ENCODE assay signal across 12 cellular contexts in genomic region chr2:159605441-159606178, GRCh38. TPM values are rescaled to one million over a fixed set of nuclear protein-coding genes. Genes with fewer than 3 reads are reported as not detected.
DNase-seq lines count a peak whose midpoint lies in the region; ATAC-seq, FAIRE-seq and TF ChIP-seq lines count a peak whose summit lies in the region.
"Had no signal": no experiment of that assay in that cellular context is flagged by ENCODE, and none has a peak within 500 bp of the region (broad histone marks: within the 10 kb centered on the region; RNA-seq: fewer than 3 reads in every experiment).

No MANE protein-coding gene starts in this region.

- H3K36me3 ChIP-seq in duodenal mucosa (ENCODE audit: control insufficient read depth in 1 of 2, insufficient read depth in 2 of 2, low read length in 2 of 2) (no peaks in the 10 kb centered on the region), sigmoid colon (no peaks in the 10 kb centered on the region), neuronal stem cell (replicated peaks in 1 of 2; ENCODE audit: control insufficient read depth in 2 of 2, insufficient read depth in 2 of 2, low read length in 2 of 2) (peaks cover 0 to 5% of the 10 kb centered on the region in 2 donors)

- H2BK12ac ChIP-seq in neuronal stem cell (ENCODE audit: low read length): no peak overlapping the region

- no peak overlapping the region for H2BK120ac ChIP-seq in neuronal stem cell (ENCODE audit: low read depth, low read length)

- H3K14ac ChIP-seq in neuronal stem cell (ENCODE audit: low read length): no peak overlapping the region

- no peak for TF ChIP-seq CTCF in sigmoid colon (IDR thresholded peaks at IDR 0.05)

- FAIRE-seq in GM19239 (lab: Jason Lieb, UNC): peak; percentile 49

- 6 to 19% methylated on average over 3 of the region's 3 CpGs for WGBS in sigmoid colon, 2 donors
- WGBS in neuronal stem cell (ENCODE audit: extremely low coverage in 2 of 2, insufficient read length in 2 of 2, insufficient replicate concordance in 1 of 2), 2 donors: 100% methylated on average over 1 of the region's 3 CpGs

- TF ChIP-seq EP300 in sigmoid colon (IDR thresholded peaks at IDR 0.05): no peak

- H3K9ac ChIP-seq in duodenal mucosa (ENCODE audit: low read depth in 1 of 2, low read length in 2 of 2) (no peak overlapping the region), neuronal stem cell (ENCODE audit: low read depth, low read length, poor library complexity) (no peak overlapping the region)

- H3K18ac ChIP-seq in neuronal stem cell (ENCODE audit: low read length): no peak overlapping the region

- intact Hi-C loops in sigmoid colon (cut with DNase I): loop anchor here (10.0 kb wide), 1 partner anchor 471 kb away; no protein-coding TSS in a partner anchor

- H2BK15ac ChIP-seq in neuronal stem cell (ENCODE audit: low read length): no peak overlapping the region

- H2BK5ac ChIP-seq in neuronal stem cell (ENCODE audit: low read length): no peak overlapping the region

- H3K23ac ChIP-seq in neuronal stem cell (ENCODE audit: low read depth, low read length, poor library complexity): no peak overlapping the region

- H4K8ac ChIP-seq in neuronal stem cell (ENCODE audit: low read depth, low read length): no peak overlapping the region

- H4K91ac ChIP-seq in neuronal stem cell (ENCODE audit: low read depth, low read length, poor library complexity): no peak overlapping the region

- H2AFZ ChIP-seq in neuronal stem cell (ENCODE audit: low read length): no peak overlapping the region

- H3K4me2 ChIP-seq in neuronal stem cell (ENCODE audit: insufficient read depth, low read length, poor library complexity, severe bottlenecking): no peak overlapping the region

- H3K27me3 ChIP-seq in duodenal mucosa (ENCODE audit: control insufficient read depth in 1 of 2, insufficient read depth in 2 of 2, low read length in 2 of 2) (no peaks in the 10 kb centered on the region), sigmoid colon (no peaks in the 10 kb centered on the region), neuronal stem cell (ENCODE audit: control insufficient read depth in 3 of 3, insufficient read depth in 3 of 3, low read depth in 1 of 3, low read length in 3 of 3) (no peaks in the 10 kb centered on the region)

- peaks cover 2% of the 10 kb centered on the region for H3K79me1 ChIP-seq in neuronal stem cell (ENCODE audit: low read depth, low read length)

- H3K27ac ChIP-seq in duodenal mucosa (ENCODE audit: low read depth, low read length) (peak overlapping the region; percentile 23), sigmoid colon (peak overlapping the region; percentile 9 to 59 (median 38)), neuronal stem cell (replicated peaks; ENCODE audit: low read length) (no peak overlapping the region)

- H3K9me3 ChIP-seq in duodenal mucosa (ENCODE audit: control insufficient read depth in 1 of 2, low read length in 2 of 2): no peaks in the 10 kb centered on the region
- no peaks in the 10 kb centered on the region for H3K9me3 ChIP-seq in sigmoid colon
- no peaks in the 10 kb centered on the region for H3K9me3 ChIP-seq in neuronal stem cell (replicated peaks in 1 of 2; ENCODE audit: control insufficient read depth in 2 of 2, insufficient read depth in 1 of 2, low read depth in 1 of 2, low read length in 2 of 2)

- H3K4me1 ChIP-seq in duodenal mucosa (ENCODE audit: control insufficient read depth in 1 of 2, insufficient read depth in 2 of 2, low read length in 2 of 2): peaks cover 14 to 29% of the 10 kb centered on the region in 2 donors
- peaks cover 0 to 57% (median 47%) of the 10 kb centered on the region in 4 donors for H3K4me1 ChIP-seq in sigmoid colon
- H3K4me1 ChIP-seq in neuronal stem cell (ENCODE audit: control insufficient read depth in 2 of 2, insufficient read depth in 1 of 2, low read depth in 1 of 2, low read length in 2 of 2): peaks cover 2 to 13% of the 10 kb centered on the region in 2 donors

- H3K4me3 ChIP-seq in duodenal mucosa (ENCODE audit: low read depth in 1 of 2, low read length in 2 of 2): peak overlapping the region in 1 of 2 donors; percentile 8
- H3K4me3 ChIP-seq in sigmoid colon: no peak overlapping the region
- no peak overlapping the region for H3K4me3 ChIP-seq in neuronal stem cell (ENCODE audit: low read length in 2 of 2)

- H2AK5ac ChIP-seq in neuronal stem cell (ENCODE audit: low read depth, low read length): no peak overlapping the region

- ATAC-seq in left lobe of liver: peak; percentile 84
- ATAC-seq in HG02798 (IDR thresholded peaks at IDR 0.05; ENCODE audit: poor library complexity, unreplicated experiment): no peak

- no peak for DNase-seq in GM19239 (ENCODE audit: insufficient read length, low spot score)
- no peak for DNase-seq in left lobe of liver (ENCODE audit: low spot score)
- DNase-seq in sigmoid colon: no peak
- DNase-seq in NCI-H526 treated with DMSO at 0.1 percent for 48 hours (lab: John Stamatoyannopoulos, UW): no peak
- DNase-seq in cerebellum (ENCODE audit: low spot score): no peak
- DNase-seq in neuronal stem cell (ENCODE audit: low spot score): no peak
- DNase-seq: activated CD8-positive, alpha-beta memory T cell treated with anti-CD3 and anti-CD28 coated beads, Interleukin-2, amount 50 U/mL, for 4 hours; Calu3; NCI-H146; SIG-M5 had no signal

- H3K4ac ChIP-seq in neuronal stem cell (ENCODE audit: low read length): no peak overlapping the region

- no peak for TF ChIP-seq POLR2A in sigmoid colon (IDR thresholded peaks at IDR 0.05)

RNA-seq across cellular contexts. Expression of gene BAZ2B, which starts 10.7 kb away (rescaled TPM):
- 20.0 TPM for total RNA-seq in left lobe of liver
- 100 to 1,000 TPM; 105 to 156 (median 145) TPM for total RNA-seq in sigmoid colon
- polyA plus RNA-seq in sigmoid colon: 10 to 100 TPM in 1 of 3 donors, 1 to 10 TPM in 2; 7.6 to 18.4 (median 9.0) TPM
- total RNA-seq in cerebellum: 250 TPM
- polyA plus RNA-seq in neuronal stem cell (2013, experiment 1 of 2): 28.5 TPM
- 30.8 TPM for polyA plus RNA-seq in neuronal stem cell (2013, experiment 2 of 2)
